Comparison of ENCODE assay signal across 10 cellular contexts in the genomic region with DNA sequence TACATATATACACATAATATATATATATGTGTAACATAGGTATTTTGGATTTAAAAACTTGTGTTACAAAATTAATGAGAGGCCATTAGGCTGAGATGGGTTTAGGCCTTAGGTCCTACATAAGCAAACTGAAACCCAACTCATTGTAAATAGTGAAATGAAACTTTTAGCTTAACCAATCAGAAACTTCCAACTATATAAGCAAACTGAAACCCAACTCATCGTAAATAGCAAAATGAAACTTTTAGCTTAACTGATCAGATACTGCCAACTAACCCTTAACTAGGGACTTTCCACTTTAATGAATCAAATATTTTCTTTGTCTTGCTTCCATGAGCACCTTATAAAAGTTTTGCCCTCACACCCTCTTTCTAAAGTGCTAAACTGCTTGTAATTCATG.
A peak's percentile ranks its signal among the peaks of the same experiment; 100 is the strongest.
DNase-seq lines count a peak whose midpoint lies in the region; ATAC-seq lines count a peak whose summit lies in the region.
"Had no signal": no experiment of that assay in that cellular context is flagged by ENCODE, and none has a peak within 500 bp of the region (broad histone marks: within the 10 kb centered on the region; RNA-seq: fewer than 3 reads in every experiment).

No MANE protein-coding gene starts in this region.

- peak; percentile 99 for ATAC-seq in GM18520 (IDR thresholded peaks at IDR 0.05; ENCODE audit: unreplicated experiment)
- peak; percentile 99 for ATAC-seq in GM21619 (IDR thresholded peaks at IDR 0.05; ENCODE audit: unreplicated experiment)
- ATAC-seq in HG03432 (IDR thresholded peaks at IDR 0.05; ENCODE audit: unreplicated experiment) = peak; percentile 99

- DNase-seq in fibroblast of peridontal ligament (ENCODE audit: extremely low read depth) = peak; percentile 46
- DNase-seq in NCI-H774 (lab: John Stamatoyannopoulos, UW) = no peak
- no peak for DNase-seq in SKM-1 treated with dmso at 0.1 percent for 144 hours (lab: John Stamatoyannopoulos, UW; ENCODE audit: unreplicated experiment)
- DNase-seq in stimulated activated CD4-positive, alpha-beta T cell treated with anti-CD3 and anti-CD28 coated beads, Interleukin-4, amount 100 ng/mL, for 4 hours = no peak
- DNase-seq in NCI-H2029 (lab: John Stamatoyannopoulos, UW) = no peak
- DNase-seq: dorsolateral prefrontal cortex, NCI-H2107 had no signal
